In genomic region chr11:67058506-67058905, GRCh38 we compare ENCODE assay signal across 23 cellular contexts. TPM values are rescaled to one million over a fixed set of nuclear protein-coding genes. Genes with fewer than 3 reads are reported as not detected.
"Had no signal": no experiment of that assay in that cellular context is flagged by ENCODE, and none has a peak within 500 bp of the region (broad histone marks: within the 10 kb centered on the region; RNA-seq: fewer than 3 reads in every experiment).

No MANE protein-coding gene starts in this region.

- H3K27me3 Mint-ChIP-seq: activated naive CD4-positive, alpha-beta T cell treated with anti-CD3 and anti-CD28 coated beads, Interleukin-2, amount 50 U/mL, for 24 hours had no signal

- H3K4me3 ChIP-seq: body of pancreas, gastroesophageal sphincter, lower lobe of right lung, ovary, prostate gland, suprapubic skin, tibial nerve had no signal

- H3K36me3 Mint-ChIP-seq: activated naive CD4-positive, alpha-beta T cell treated with anti-CD3 and anti-CD28 coated beads, Interleukin-2, amount 50 U/mL, for 24 hours; natural killer cell; T-cell; WTC11 had no signal

- H3K4me3 Mint-ChIP-seq: activated naive CD4-positive, alpha-beta T cell treated with anti-CD3 and anti-CD28 coated beads, Interleukin-2, amount 50 U/mL, for 24 hours; natural killer cell had no signal

- H3K36me3 ChIP-seq: gastroesophageal sphincter, heart right ventricle, lower lobe of right lung, ovary, prostate gland, stomach, suprapubic skin, tibial nerve had no signal

- ATAC-seq: body of pancreas, gastroesophageal sphincter, heart right ventricle, left colon, lower lobe of right lung, natural killer cell, right cardiac atrium, T-cell, WTC11 had no signal

- H3K9me3 Mint-ChIP-seq: activated naive CD4-positive, alpha-beta T cell treated with anti-CD3 and anti-CD28 coated beads, Interleukin-2, amount 50 U/mL, for 24 hours; natural killer cell; T-cell; WTC11 had no signal

- H3K27me3 ChIP-seq: body of pancreas, gastroesophageal sphincter, ovary, suprapubic skin had no signal

- DNase-seq: activated gamma-delta T cell treated with Interleukin-2 at 50 U/mL for 16 hours; activated T-cell treated with anti-CD3 and anti-CD28 coated beads, Interleukin-2, amount 50 U/mL, for 1 hour; anterior cingulate cortex; body of pancreas; caudate nucleus; dermis blood vessel endothelial cell; effector CD8-positive, alpha-beta T cell; heart right ventricle; islet precursor cell; left colon; lower lobe of right lung; natural killer cell; ovary; stimulated activated CD4-positive, alpha-beta T cell treated with anti-CD3 and anti-CD28 coated beads, Interleukin-1b, Interleukin-23, amount 100 ng/mL, for 48 hours; stomach; T-cell had no signal

- H3K27ac ChIP-seq: gastroesophageal sphincter, lower lobe of right lung, ovary, prostate gland, stomach, suprapubic skin, tibial nerve had no signal

- H3K9me3 ChIP-seq: body of pancreas, gastroesophageal sphincter, heart right ventricle, lower lobe of right lung, ovary, prostate gland, stomach, suprapubic skin, tibial nerve had no signal

- H3K27ac Mint-ChIP-seq: activated naive CD4-positive, alpha-beta T cell treated with anti-CD3 and anti-CD28 coated beads, Interleukin-2, amount 50 U/mL, for 24 hours; natural killer cell; T-cell; WTC11 had no signal

RNA-seq across cellular contexts. Expression of gene RHOD, which starts 1.9 kb away (rescaled TPM):
- total RNA-seq: natural killer cell had no signal

RNA-seq across cellular contexts. Expression of gene SYT12, which starts 35.6 kb away (rescaled TPM):
- total RNA-seq: lower lobe of right lung, natural killer cell, stomach had no signal
